In genomic region chr11:46117842-46118241, GRCh38 we compare ENCODE assay signal across 10 cellular contexts. TPM values are rescaled to one million over a fixed set of nuclear protein-coding genes. Genes with fewer than 3 reads are reported as not detected.
A peak's percentile ranks its signal among the peaks of the same experiment; 100 is the strongest.
DNase-seq lines count a peak whose midpoint lies in the region; ATAC-seq and TF ChIP-seq lines count a peak whose summit lies in the region.
"Had no signal": no experiment of that assay in that cellular context is flagged by ENCODE, and none has a peak within 500 bp of the region (broad histone marks: within the 10 kb centered on the region; RNA-seq: fewer than 3 reads in every experiment).

No MANE protein-coding gene starts in this region.

- H3K4me3 Mint-ChIP-seq in CD8-positive, alpha-beta T cell: peak overlapping the region; percentile 95
- H3K4me3 Mint-ChIP-seq in activated naive CD8-positive, alpha-beta T cell treated with anti-CD3 and anti-CD28 coated beads for 36 hours: peak overlapping the region; percentile 95
- peak overlapping the region in 7 of 10 donors; percentile 61 to 98 (median 95) for H3K4me3 Mint-ChIP-seq in naive thymus-derived CD8-positive, alpha-beta T cell

- H3K27me3 ChIP-seq in CD8-positive, alpha-beta T cell (ENCODE audit: insufficient read depth, low read length): no peaks in the 10 kb centered on the region
- no peaks in the 10 kb centered on the region for H3K27me3 ChIP-seq in HL-60 (ENCODE audit: insufficient read depth, poor library complexity, severe bottlenecking)

- ATAC-seq in CD8-positive, alpha-beta T cell: no peak
- ATAC-seq in naive thymus-derived CD8-positive, alpha-beta T cell: no peak
- ATAC-seq in HG02571 (IDR thresholded peaks at IDR 0.05; ENCODE audit: unreplicated experiment): no peak
- ATAC-seq in GM21390 (IDR thresholded peaks at IDR 0.05; ENCODE audit: unreplicated experiment): no peak

- peaks cover 55% of the 10 kb centered on the region for H3K4me1 ChIP-seq in CD8-positive, alpha-beta T cell (ENCODE audit: insufficient read depth, low read length)

- H3K9me3 ChIP-seq in CD8-positive, alpha-beta T cell (ENCODE audit: low read length): no peaks in the 10 kb centered on the region

- no peaks in the 10 kb centered on the region for H3K36me3 ChIP-seq in CD8-positive, alpha-beta T cell (ENCODE audit: insufficient read depth, low read length)

- H3K27ac ChIP-seq in CD8-positive, alpha-beta T cell (ENCODE audit: low read depth, low read length): no peak overlapping the region
- peak overlapping the region; percentile 67 for H3K27ac ChIP-seq in HL-60 (replicated peaks)

- H3K4me3 ChIP-seq in CD8-positive, alpha-beta T cell (ENCODE audit: low read depth, low read length): no peak overlapping the region
- H3K4me3 ChIP-seq in HL-60 (replicated peaks; ENCODE audit: insufficient read depth, low read length): peak overlapping the region; percentile 66

- peak overlapping the region; percentile 96 for H3K27ac Mint-ChIP-seq in CD8-positive, alpha-beta T cell
- H3K27ac Mint-ChIP-seq in activated naive CD8-positive, alpha-beta T cell treated with anti-CD3 and anti-CD28 coated beads for 36 hours: peak overlapping the region; percentile 32
- H3K27ac Mint-ChIP-seq in naive thymus-derived CD8-positive, alpha-beta T cell: peak overlapping the region; percentile 71 to 99 (median 96)

- no peaks in the 10 kb centered on the region for H3K9me3 Mint-ChIP-seq in CD8-positive, alpha-beta T cell
- no peaks in the 10 kb centered on the region for H3K9me3 Mint-ChIP-seq in activated naive CD8-positive, alpha-beta T cell treated with anti-CD3 and anti-CD28 coated beads for 36 hours
- H3K9me3 Mint-ChIP-seq in naive thymus-derived CD8-positive, alpha-beta T cell: no peaks in the 10 kb centered on the region

- peak; percentile 24 for TF ChIP-seq CTCF in CD8-positive, alpha-beta T cell (IDR thresholded peaks at IDR 0.05)
- TF ChIP-seq CTCF in HL-60 (IDR thresholded peaks at IDR 0.05; ENCODE audit: insufficient read depth, low read length): no peak

- intact Hi-C loops in CD8-positive, alpha-beta T cell (cut with DNase I, micrococcal nuclease): loop anchor here (2.0 to 10.0 kb wide), 8 partner anchors 17 to 1307 kb away; partner anchors contain the start of genes ATG13 (in 2 of the 2), CRY2 (in 2 of the 2), HARBI1 (in 2 of the 2) and PSMC3 (in 1 of the 2)

- H3K4me1 Mint-ChIP-seq in CD8-positive, alpha-beta T cell (ENCODE audit: low read depth): peaks cover 59% of the 10 kb centered on the region
- H3K4me1 Mint-ChIP-seq in activated naive CD8-positive, alpha-beta T cell treated with anti-CD3 and anti-CD28 coated beads for 36 hours: peaks cover 53% of the 10 kb centered on the region
- H3K4me1 Mint-ChIP-seq in naive thymus-derived CD8-positive, alpha-beta T cell: peaks cover 26 to 64% (median 57%) of the 10 kb centered on the region in 4 donors

- H3K36me3 Mint-ChIP-seq in CD8-positive, alpha-beta T cell: peaks cover 10% of the 10 kb centered on the region
- peaks cover 1% of the 10 kb centered on the region for H3K36me3 Mint-ChIP-seq in activated naive CD8-positive, alpha-beta T cell treated with anti-CD3 and anti-CD28 coated beads for 36 hours
- H3K36me3 Mint-ChIP-seq in naive thymus-derived CD8-positive, alpha-beta T cell: no peaks in the 10 kb centered on the region

- DNase-seq in CD8-positive, alpha-beta T cell: no peak
- DNase-seq in HL-60 (ENCODE audit: low read depth in 1 of 2, low spot score in 1 of 2) (no peak), GM03348 (ENCODE audit: low spot score) (no peak), middle frontal gyrus (ENCODE audit: extremely low spot score, low spot score) (no peak)
- no peak for DNase-seq in activated naive CD8-positive, alpha-beta T cell treated with anti-CD3 and anti-CD28 coated beads for 36 hours
- DNase-seq in naive thymus-derived CD8-positive, alpha-beta T cell: peak in 1 of 10 donors; percentile 18
- DNase-seq: NCI-H2107; stimulated activated naive CD4-positive, alpha-beta T cell treated with Interleukin-2 at 50 U/mL for 16 hours had no signal

- POLR2A ChIA-PET in CD8-positive, alpha-beta T cell (lab: Charles Lee): no interaction called here
- POLR2A ChIA-PET in naive thymus-derived CD8-positive, alpha-beta T cell (lab: Charles Lee): no interaction called here

- CTCF ChIA-PET in CD8-positive, alpha-beta T cell (lab: Charles Lee): interaction anchor here (1.0 to 1.7 kb wide), 3 partner anchors 12 to 235 kb away, joined by 3 to 4 read pairs (median 4); no protein-coding TSS in a partner anchor

- no peaks in the 10 kb centered on the region for H3K27me3 Mint-ChIP-seq in CD8-positive, alpha-beta T cell (ENCODE audit: low read depth)
- no peaks in the 10 kb centered on the region for H3K27me3 Mint-ChIP-seq in activated naive CD8-positive, alpha-beta T cell treated with anti-CD3 and anti-CD28 coated beads for 36 hours
- H3K27me3 Mint-ChIP-seq in naive thymus-derived CD8-positive, alpha-beta T cell: no peaks in the 10 kb centered on the region

RNA-seq across cellular contexts. Expression of gene PHF21A, which starts 3.4 kb away (rescaled TPM):
- 10 to 100 TPM; 55.7 to 60.2 TPM for total RNA-seq in CD8-positive, alpha-beta T cell
- total RNA-seq in activated naive CD8-positive, alpha-beta T cell treated with anti-CD3 and anti-CD28 coated beads for 36 hours: 10 to 100 TPM; 24.8 to 29.7 TPM
- total RNA-seq in naive thymus-derived CD8-positive, alpha-beta T cell: 10 to 100 TPM; 55.7 to 60.7 TPM
- polyA plus RNA-seq in naive thymus-derived CD8-positive, alpha-beta T cell: 1 to 10 TPM; 4.9 to 9.2 (median 6.6) TPM

Comparison
In these comparisons a context has a peak if more than half of its experiments do, and no peak if none do; other contexts are left out.
1. H3K27ac Mint-ChIP-seq: peak in every context shown above with its lines; median percentile 96 in naive thymus-derived CD8-positive, alpha-beta T cell; 96 in CD8-positive, alpha-beta T cell; 32 in activated naive CD8-positive, alpha-beta T cell treated with anti-CD3 and anti-CD28 coated beads for 36 hours.